Comparison of ENCODE assay signal across 2 cellular contexts in the genomic region with DNA sequence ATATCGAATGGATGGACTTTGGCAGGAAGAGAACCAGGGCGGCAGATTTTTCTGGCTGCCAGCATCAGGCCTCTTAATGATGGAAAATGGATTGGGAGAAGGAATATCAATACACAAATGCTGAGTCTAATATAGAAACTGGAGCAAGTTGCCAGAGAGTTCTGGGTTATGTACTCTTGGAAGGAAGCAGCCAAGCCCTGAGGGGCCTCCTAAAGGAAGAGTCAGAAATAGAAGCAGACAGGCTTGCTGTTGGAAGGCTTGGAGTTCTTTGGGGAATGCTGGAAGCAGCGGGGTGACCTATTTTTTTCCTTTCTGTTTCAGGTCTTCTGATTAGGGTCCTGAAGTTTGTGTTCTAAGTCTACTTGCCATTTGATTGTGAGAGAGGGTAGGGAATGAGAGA.
TF ChIP-seq lines count a peak whose summit lies in the region.

No MANE protein-coding gene starts in this region.

TF ChIP-seq in GM23338, 12 proteins besides CTCF, POLR2A, EP300 and RAD21 (continued from another document):
- TF ChIP-seq, protein P1, sequence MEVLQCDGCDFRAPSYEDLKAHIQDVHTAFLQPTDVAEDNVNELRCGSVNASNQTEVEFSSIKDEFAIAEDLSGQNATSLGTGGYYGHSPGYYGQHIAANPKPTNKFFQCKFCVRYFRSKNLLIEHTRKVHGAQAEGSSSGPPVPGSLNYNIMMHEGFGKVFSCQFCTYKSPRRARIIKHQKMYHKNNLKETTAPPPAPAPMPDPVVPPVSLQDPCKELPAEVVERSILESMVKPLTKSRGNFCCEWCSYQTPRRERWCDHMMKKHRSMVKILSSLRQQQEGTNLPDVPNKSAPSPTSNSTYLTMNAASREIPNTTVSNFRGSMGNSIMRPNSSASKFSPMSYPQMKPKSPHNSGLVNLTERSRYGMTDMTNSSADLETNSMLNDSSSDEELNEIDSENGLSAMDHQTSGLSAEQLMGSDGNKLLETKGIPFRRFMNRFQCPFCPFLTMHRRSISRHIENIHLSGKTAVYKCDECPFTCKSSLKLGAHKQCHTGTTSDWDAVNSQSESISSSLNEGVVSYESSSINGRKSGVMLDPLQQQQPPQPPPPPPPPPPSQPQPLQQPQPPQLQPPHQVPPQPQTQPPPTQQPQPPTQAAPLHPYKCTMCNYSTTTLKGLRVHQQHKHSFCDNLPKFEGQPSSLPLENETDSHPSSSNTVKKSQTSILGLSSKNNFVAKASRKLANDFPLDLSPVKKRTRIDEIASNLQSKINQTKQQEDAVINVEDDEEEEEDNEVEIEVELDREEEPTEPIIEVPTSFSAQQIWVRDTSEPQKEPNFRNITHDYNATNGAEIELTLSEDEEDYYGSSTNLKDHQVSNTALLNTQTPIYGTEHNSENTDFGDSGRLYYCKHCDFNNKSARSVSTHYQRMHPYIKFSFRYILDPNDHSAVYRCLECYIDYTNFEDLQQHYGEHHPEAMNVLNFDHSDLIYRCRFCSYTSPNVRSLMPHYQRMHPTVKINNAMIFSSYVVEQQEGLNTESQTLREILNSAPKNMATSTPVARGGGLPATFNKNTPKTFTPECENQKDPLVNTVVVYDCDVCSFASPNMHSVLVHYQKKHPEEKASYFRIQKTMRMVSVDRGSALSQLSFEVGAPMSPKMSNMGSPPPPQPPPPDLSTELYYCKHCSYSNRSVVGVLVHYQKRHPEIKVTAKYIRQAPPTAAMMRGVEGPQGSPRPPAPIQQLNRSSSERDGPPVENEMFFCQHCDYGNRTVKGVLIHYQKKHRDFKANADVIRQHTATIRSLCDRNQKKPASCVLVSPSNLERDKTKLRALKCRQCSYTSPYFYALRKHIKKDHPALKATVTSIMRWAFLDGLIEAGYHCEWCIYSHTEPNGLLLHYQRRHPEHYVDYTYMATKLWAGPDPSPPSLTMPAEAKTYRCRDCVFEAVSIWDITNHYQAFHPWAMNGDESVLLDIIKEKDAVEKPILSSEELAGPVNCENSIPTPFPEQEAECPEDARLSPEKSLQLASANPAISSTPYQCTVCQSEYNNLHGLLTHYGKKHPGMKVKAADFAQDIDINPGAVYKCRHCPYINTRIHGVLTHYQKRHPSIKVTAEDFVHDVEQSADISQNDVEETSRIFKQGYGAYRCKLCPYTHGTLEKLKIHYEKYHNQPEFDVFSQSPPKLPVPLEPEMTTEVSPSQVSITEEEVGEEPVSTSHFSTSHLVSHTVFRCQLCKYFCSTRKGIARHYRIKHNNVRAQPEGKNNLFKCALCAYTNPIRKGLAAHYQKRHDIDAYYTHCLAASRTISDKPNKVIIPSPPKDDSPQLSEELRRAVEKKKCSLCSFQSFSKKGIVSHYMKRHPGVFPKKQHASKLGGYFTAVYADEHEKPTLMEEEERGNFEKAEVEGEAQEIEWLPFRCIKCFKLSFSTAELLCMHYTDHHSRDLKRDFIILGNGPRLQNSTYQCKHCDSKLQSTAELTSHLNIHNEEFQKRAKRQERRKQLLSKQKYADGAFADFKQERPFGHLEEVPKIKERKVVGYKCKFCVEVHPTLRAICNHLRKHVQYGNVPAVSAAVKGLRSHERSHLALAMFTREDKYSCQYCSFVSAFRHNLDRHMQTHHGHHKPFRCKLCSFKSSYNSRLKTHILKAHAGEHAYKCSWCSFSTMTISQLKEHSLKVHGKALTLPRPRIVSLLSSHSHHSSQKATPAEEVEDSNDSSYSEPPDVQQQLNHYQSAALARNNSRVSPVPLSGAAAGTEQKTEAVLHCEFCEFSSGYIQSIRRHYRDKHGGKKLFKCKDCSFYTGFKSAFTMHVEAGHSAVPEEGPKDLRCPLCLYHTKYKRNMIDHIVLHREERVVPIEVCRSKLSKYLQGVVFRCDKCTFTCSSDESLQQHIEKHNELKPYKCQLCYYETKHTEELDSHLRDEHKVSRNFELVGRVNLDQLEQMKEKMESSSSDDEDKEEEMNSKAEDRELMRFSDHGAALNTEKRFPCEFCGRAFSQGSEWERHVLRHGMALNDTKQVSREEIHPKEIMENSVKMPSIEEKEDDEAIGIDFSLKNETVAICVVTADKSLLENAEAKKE (CRISPR knock-in tag; IDR thresholded peaks at IDR 0.05): no peak
- no peak for TF ChIP-seq CREB1 (CRISPR knock-in tag; IDR thresholded peaks at IDR 0.05; ENCODE audit: low read depth)
- TF ChIP-seq, protein P2, sequence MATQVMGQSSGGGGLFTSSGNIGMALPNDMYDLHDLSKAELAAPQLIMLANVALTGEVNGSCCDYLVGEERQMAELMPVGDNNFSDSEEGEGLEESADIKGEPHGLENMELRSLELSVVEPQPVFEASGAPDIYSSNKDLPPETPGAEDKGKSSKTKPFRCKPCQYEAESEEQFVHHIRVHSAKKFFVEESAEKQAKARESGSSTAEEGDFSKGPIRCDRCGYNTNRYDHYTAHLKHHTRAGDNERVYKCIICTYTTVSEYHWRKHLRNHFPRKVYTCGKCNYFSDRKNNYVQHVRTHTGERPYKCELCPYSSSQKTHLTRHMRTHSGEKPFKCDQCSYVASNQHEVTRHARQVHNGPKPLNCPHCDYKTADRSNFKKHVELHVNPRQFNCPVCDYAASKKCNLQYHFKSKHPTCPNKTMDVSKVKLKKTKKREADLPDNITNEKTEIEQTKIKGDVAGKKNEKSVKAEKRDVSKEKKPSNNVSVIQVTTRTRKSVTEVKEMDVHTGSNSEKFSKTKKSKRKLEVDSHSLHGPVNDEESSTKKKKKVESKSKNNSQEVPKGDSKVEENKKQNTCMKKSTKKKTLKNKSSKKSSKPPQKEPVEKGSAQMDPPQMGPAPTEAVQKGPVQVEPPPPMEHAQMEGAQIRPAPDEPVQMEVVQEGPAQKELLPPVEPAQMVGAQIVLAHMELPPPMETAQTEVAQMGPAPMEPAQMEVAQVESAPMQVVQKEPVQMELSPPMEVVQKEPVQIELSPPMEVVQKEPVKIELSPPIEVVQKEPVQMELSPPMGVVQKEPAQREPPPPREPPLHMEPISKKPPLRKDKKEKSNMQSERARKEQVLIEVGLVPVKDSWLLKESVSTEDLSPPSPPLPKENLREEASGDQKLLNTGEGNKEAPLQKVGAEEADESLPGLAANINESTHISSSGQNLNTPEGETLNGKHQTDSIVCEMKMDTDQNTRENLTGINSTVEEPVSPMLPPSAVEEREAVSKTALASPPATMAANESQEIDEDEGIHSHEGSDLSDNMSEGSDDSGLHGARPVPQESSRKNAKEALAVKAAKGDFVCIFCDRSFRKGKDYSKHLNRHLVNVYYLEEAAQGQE (IDR thresholded peaks at IDR 0.05; ENCODE audit: unreplicated experiment): no peak
- TF ChIP-seq, protein P3, sequence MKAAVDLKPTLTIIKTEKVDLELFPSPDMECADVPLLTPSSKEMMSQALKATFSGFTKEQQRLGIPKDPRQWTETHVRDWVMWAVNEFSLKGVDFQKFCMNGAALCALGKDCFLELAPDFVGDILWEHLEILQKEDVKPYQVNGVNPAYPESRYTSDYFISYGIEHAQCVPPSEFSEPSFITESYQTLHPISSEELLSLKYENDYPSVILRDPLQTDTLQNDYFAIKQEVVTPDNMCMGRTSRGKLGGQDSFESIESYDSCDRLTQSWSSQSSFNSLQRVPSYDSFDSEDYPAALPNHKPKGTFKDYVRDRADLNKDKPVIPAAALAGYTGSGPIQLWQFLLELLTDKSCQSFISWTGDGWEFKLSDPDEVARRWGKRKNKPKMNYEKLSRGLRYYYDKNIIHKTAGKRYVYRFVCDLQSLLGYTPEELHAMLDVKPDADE (IDR thresholded peaks at IDR 0.05): no peak
- TF ChIP-seq NANOG (IDR thresholded peaks at IDR 0.05; ENCODE audit: borderline replicate concordance): no peak
- no peak for TF ChIP-seq EZH2phosphoT487 (IDR thresholded peaks at IDR 0.05; ENCODE audit: unreplicated experiment)
- TF ChIP-seq EZH2 (IDR thresholded peaks at IDR 0.05; ENCODE audit: low read depth, unreplicated experiment): no peak
- TF ChIP-seq STAT1 (IDR thresholded peaks at IDR 0.05; ENCODE audit: unreplicated experiment): no peak
- TF ChIP-seq ZNF331 (CRISPR knock-in tag; IDR thresholded peaks at IDR 0.05; ENCODE audit: low read depth): no peak
- TF ChIP-seq POLR2AphosphoS5 (IDR thresholded peaks at IDR 0.05; ENCODE audit: low read depth): no peak

TF ChIP-seq in IMR-90, 13 proteins besides CTCF, POLR2A, EP300 and RAD21 (continued from another document):
- TF ChIP-seq, protein P4, sequence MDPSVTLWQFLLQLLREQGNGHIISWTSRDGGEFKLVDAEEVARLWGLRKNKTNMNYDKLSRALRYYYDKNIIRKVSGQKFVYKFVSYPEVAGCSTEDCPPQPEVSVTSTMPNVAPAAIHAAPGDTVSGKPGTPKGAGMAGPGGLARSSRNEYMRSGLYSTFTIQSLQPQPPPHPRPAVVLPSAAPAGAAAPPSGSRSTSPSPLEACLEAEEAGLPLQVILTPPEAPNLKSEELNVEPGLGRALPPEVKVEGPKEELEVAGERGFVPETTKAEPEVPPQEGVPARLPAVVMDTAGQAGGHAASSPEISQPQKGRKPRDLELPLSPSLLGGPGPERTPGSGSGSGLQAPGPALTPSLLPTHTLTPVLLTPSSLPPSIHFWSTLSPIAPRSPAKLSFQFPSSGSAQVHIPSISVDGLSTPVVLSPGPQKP (IDR thresholded peaks at IDR 0.05; ENCODE audit: borderline replicate concordance, low read depth, low read length): no peak
- no peak for TF ChIP-seq MAFK (IDR thresholded peaks at IDR 0.05; ENCODE audit: low read depth, low read length)
- no peak for TF ChIP-seq NFE2L2 (IDR thresholded peaks at IDR 0.05; ENCODE audit: low read depth, low read length)
- no peak for TF ChIP-seq FOS (IDR thresholded peaks at IDR 0.05; ENCODE audit: low read depth, low read length)
- TF ChIP-seq BHLHE40 (IDR thresholded peaks at IDR 0.05; ENCODE audit: low read depth, low read length): no peak
- TF ChIP-seq CHD1 (IDR thresholded peaks at IDR 0.05; ENCODE audit: low read depth, low read length): no peak
- no peak for TF ChIP-seq MXI1 (IDR thresholded peaks at IDR 0.05; ENCODE audit: borderline replicate concordance, low read depth, low read length)
- TF ChIP-seq MAZ (IDR thresholded peaks at IDR 0.05; ENCODE audit: borderline replicate concordance, low read depth, low read length): no peak
- TF ChIP-seq, protein P5, sequence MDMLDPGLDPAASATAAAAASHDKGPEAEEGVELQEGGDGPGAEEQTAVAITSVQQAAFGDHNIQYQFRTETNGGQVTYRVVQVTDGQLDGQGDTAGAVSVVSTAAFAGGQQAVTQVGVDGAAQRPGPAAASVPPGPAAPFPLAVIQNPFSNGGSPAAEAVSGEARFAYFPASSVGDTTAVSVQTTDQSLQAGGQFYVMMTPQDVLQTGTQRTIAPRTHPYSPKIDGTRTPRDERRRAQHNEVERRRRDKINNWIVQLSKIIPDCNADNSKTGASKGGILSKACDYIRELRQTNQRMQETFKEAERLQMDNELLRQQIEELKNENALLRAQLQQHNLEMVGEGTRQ (IDR thresholded peaks at IDR 0.05; ENCODE audit: low read depth, low read length): no peak
- no peak for TF ChIP-seq RCOR1 (IDR thresholded peaks at IDR 0.05; ENCODE audit: insufficient replicate concordance, low read length)
- TF ChIP-seq RFX5 (IDR thresholded peaks at IDR 0.05; ENCODE audit: low read depth, low read length): no peak
TF ChIP-seq in IMR-90: peak in this region for 0.
